ENCODE assay signal across 21 cellular contexts in genomic region chr14:90278199-90279175, GRCh38. TPM values are rescaled to one million over a fixed set of nuclear protein-coding genes. Genes with fewer than 3 reads are reported as not detected.
DNase-seq lines count a peak whose midpoint lies in the region; ATAC-seq, FAIRE-seq and TF ChIP-seq lines count a peak whose summit lies in the region.
"Had no signal": no experiment of that assay in that cellular context is flagged by ENCODE, and none has a peak within 500 bp of the region (broad histone marks: within the 10 kb centered on the region; RNA-seq: fewer than 3 reads in every experiment).

No MANE protein-coding gene starts in this region.

- H3K4me3 ChIP-seq in liver (ENCODE audit: low read depth in 1 of 3, low read length in 3 of 3) (peak overlapping the region in 2 of 3 donors; percentile 13 to 25), HepG2 (replicated peaks in 1 of 3; ENCODE audit: insufficient read depth in 1 of 3, low read depth in 2 of 3, low read length in 3 of 3) (no peak overlapping the region), gastrocnemius medialis (no peak overlapping the region)
- H3K4me3 ChIP-seq: K562 had no signal

- whole genome bisulfite sequencing in liver, result 72% methylated on average over 35 of the region's 35 CpGs
- WGBS in HepG2 (ENCODE audit: low lambda C conversion rate), result 97% methylated on average over 34 of the region's 35 CpGs

- DNase-seq in T-helper 1 cell (no peak), HepG2 (ENCODE audit: low spot score) (no peak), gastrocnemius medialis (peak in 1 of 2 donors; percentile 66), HT-29 (ENCODE audit: low spot score) (no peak), NCI-H2081 (lab: John Stamatoyannopoulos, UW) (no peak)
- no peak for DNase-seq in stimulated activated CD4-positive, alpha-beta T cell treated with anti-CD3 and anti-CD28 coated beads, Interleukin-4, amount 100 ng/mL, for 4 hours
- DNase-seq: CD8-positive, alpha-beta T cell; DND-41; GDM1; NCI-H1092; NCI-H2107; NCI-H226; NCI-H526 treated with DMSO at 0.1 percent for 48 hours; NK-92 treated with Interleukin-12 subunit alpha and Interleukin-12 subunit beta, amount 100 ng/mL, for 24 hours; OCI-M1 had no signal

- CTCF ChIA-PET in HepG2 (lab: Yijun Ruan, JAX; ENCODE audit: low intra/inter-chr PET ratio, low total read pairs), result no interaction called here

- TF ChIP-seq POLR2A in HepG2 (IDR thresholded peaks at IDR 0.05; ENCODE audit: insufficient read depth in 1 of 2, low read depth in 2 of 2, low read length in 2 of 2) (no peak), gastrocnemius medialis (IDR thresholded peaks at IDR 0.05) (no peak)

- H3K9ac ChIP-seq in liver (ENCODE audit: low read depth in 1 of 2, low read length in 2 of 2) (no peak overlapping the region), HepG2 (ENCODE audit: insufficient read depth, low read depth, low read length) (no peak overlapping the region)

- H3K4me3 Mint-ChIP-seq in T-helper 1 cell treated with Interleukin-12 subunit alpha and Interleukin-12 subunit beta and Interleukin-4 antibody, amounts not matched to agents 30 μg/mL and 1 μg/mL, for 36 hours, result no peak overlapping the region
- H3K4me3 Mint-ChIP-seq: CD8-positive, alpha-beta T cell had no signal

- peaks cover 16% of the 10 kb centered on the region for H3K4me1 Mint-ChIP-seq in T-helper 1 cell treated with Interleukin-12 subunit alpha and Interleukin-12 subunit beta and Interleukin-4 antibody, amounts not matched to agents 30 μg/mL and 1 μg/mL, for 36 hours (ENCODE audit: low read depth)

- H3K4me1 ChIP-seq in liver (ENCODE audit: control insufficient read depth in 4 of 4, insufficient read depth in 4 of 4, low read length in 3 of 4) (peaks cover 0 to 8% (median 4%) of the 10 kb centered on the region in 4 donors), HepG2 (ENCODE audit: insufficient read depth, low read length) (no peaks in the 10 kb centered on the region), gastrocnemius medialis (peaks cover 0 to 9% of the 10 kb centered on the region in 2 donors)

- H3K27ac ChIP-seq in liver (ENCODE audit: low read depth in 1 of 2, low read length in 2 of 2) (peak overlapping the region; percentile 79 to 81), HepG2 (ENCODE audit: extremely low read length, insufficient read depth, low read length) (no peak overlapping the region), gastrocnemius medialis (peak overlapping the region; percentile 35 to 58 (median 48))
- H3K27ac ChIP-seq: 22Rv1 had no signal

- H3K27ac Mint-ChIP-seq in T-helper 1 cell treated with Interleukin-12 subunit alpha and Interleukin-12 subunit beta and Interleukin-4 antibody, amounts not matched to agents 30 μg/mL and 1 μg/mL, for 36 hours, result peak overlapping the region; percentile 20
- H3K27ac Mint-ChIP-seq: CD8-positive, alpha-beta T cell had no signal

- no peak for TF ChIP-seq CTCF in liver (IDR thresholded peaks at IDR 0.05; ENCODE audit: low read depth, low read length, missing input control)
- no peak for TF ChIP-seq CTCF in HepG2 (CRISPR knock-in tag; IDR thresholded peaks at IDR 0.05)
- TF ChIP-seq CTCF in gastrocnemius medialis (IDR thresholded peaks at IDR 0.05 in 4 of 5, conservative IDR thresholded peaks at IDR 0.05 in 1 of 5), result no peak

- no peak overlapping the region for H2AFZ ChIP-seq in HepG2 (ENCODE audit: low read length)

- no peaks in the 10 kb centered on the region for H3K9me3 ChIP-seq in liver (ENCODE audit: control insufficient read depth in 4 of 4, low read length in 3 of 4)
- no peaks in the 10 kb centered on the region for H3K9me3 ChIP-seq in HepG2 (ENCODE audit: low read length)
- H3K9me3 ChIP-seq in gastrocnemius medialis, result no peaks in the 10 kb centered on the region

- H3K9me3 Mint-ChIP-seq in T-helper 1 cell treated with Interleukin-12 subunit alpha and Interleukin-12 subunit beta and Interleukin-4 antibody, amounts not matched to agents 30 μg/mL and 1 μg/mL, for 36 hours, result no peaks in the 10 kb centered on the region
- H3K9me3 Mint-ChIP-seq: CD8-positive, alpha-beta T cell had no signal

- POLR2A ChIA-PET in HepG2 (lab: Yijun Ruan, JAX), result no interaction called here

- TF ChIP-seq RAD21 in liver (IDR thresholded peaks at IDR 0.05) (peak in 1 of 2 donors; percentile 38), HepG2 (CRISPR knock-in tag; IDR thresholded peaks at IDR 0.05) (no peak)

- H3K27me3 ChIP-seq in liver (ENCODE audit: control insufficient read depth in 4 of 4, insufficient read depth in 4 of 4, low read length in 3 of 4) (no peaks in the 10 kb centered on the region), HepG2 (ENCODE audit: control insufficient read depth in 1 of 2, insufficient read depth in 2 of 2, low read length in 2 of 2) (no peaks in the 10 kb centered on the region), gastrocnemius medialis (no peaks in the 10 kb centered on the region)

- H4K20me1 ChIP-seq in HepG2 (ENCODE audit: insufficient read depth, low read length), result no peaks in the 10 kb centered on the region

- TF ChIP-seq EP300 in HepG2 (IDR thresholded peaks at IDR 0.05; ENCODE audit: low read depth in 2 of 2, low read length in 2 of 2) (no peak), HepG2 (CRISPR knock-in tag; IDR thresholded peaks at IDR 0.05; ENCODE audit: borderline replicate concordance) (no peak)

- no peaks in the 10 kb centered on the region for H3K79me2 ChIP-seq in HepG2 (ENCODE audit: insufficient read depth, low read length)

- in situ Hi-C loops in HepG2 (cut with HindIII; ENCODE audit: extremely low pct_ligation_motif_present, low pct_unique_long_range_greater_than_20kb), result no loop called here
- in situ Hi-C loops in gastrocnemius medialis (cut with MboI; ENCODE audit: low sequenced_read_pairs in 4 of 4), result no loop called here

- H3K36me3 Mint-ChIP-seq in T-helper 1 cell treated with Interleukin-12 subunit alpha and Interleukin-12 subunit beta and Interleukin-4 antibody, amounts not matched to agents 30 μg/mL and 1 μg/mL, for 36 hours (ENCODE audit: low read depth), result peaks cover 11% of the 10 kb centered on the region

- H3K36me3 ChIP-seq in liver (ENCODE audit: control insufficient read depth in 4 of 4, insufficient read depth in 3 of 4, low read depth in 1 of 4, low read length in 3 of 4) (peaks cover 3 to 30% (median 12%) of the 10 kb centered on the region in 4 donors), HepG2 (replicated peaks in 1 of 2; ENCODE audit: control insufficient read depth in 1 of 2, insufficient read depth in 2 of 2, low read length in 2 of 2) (peaks cover 6 to 32% of the 10 kb centered on the region in 2 experiments; a peak in 4 of 5 replicates), gastrocnemius medialis (peaks cover 0 to 44% of the 10 kb centered on the region in 2 donors)

- intact Hi-C loops in HepG2 (cut with micrococcal nuclease; ENCODE audit: unreplicated experiment), result no loop called here
- intact Hi-C loops in gastrocnemius medialis (cut with DNase I; ENCODE audit: low total_unique reads), result no loop called here

- FAIRE-seq in HepG2 (lab: Jason Lieb, UNC), result no peak
- FAIRE-seq: GM12892, K562 had no signal

- no peak overlapping the region for H3K4me2 ChIP-seq in HepG2 (ENCODE audit: low read depth, low read length)

- BruUV-seq in HepG2 (replicated peaks; lab: Mats Ljungman, UMichigan), result no TSS peak

- no peaks in the 10 kb centered on the region for H3K27me3 Mint-ChIP-seq in T-helper 1 cell treated with Interleukin-12 subunit alpha and Interleukin-12 subunit beta and Interleukin-4 antibody, amounts not matched to agents 30 μg/mL and 1 μg/mL, for 36 hours (ENCODE audit: low read depth)

- ATAC-seq in HepG2 (no peak), gastrocnemius medialis (peak; percentile 37 to 59)
- ATAC-seq: CD8-positive, alpha-beta T cell; HCT116; K562 had no signal

RNA-seq across cellular contexts. Expression of gene PSMC1, which starts 22.1 kb away (rescaled TPM):
- total RNA-seq in liver (10 to 100 TPM; 47.3 to 89.9 TPM), HepG2 (2016; rRNA removed; fragmentation: Illumina TruSeq; extraction: Trizol) (167 and 271 TPM in 2 replicates), gastrocnemius medialis (100 to 1,000 TPM; 374 to 642 (median 528) TPM)
- polyA plus RNA-seq in liver (10 to 100 TPM; 79.7 to 89.9 TPM), HepG2 (2011; rRNA removed) (41.9 and 48.6 TPM in 2 replicates)
- 24.3 and 31.2 TPM in 2 replicates for total RNA-seq in HepG2 (2016; cell fraction: cytosol; rRNA removed; fragmentation: Illumina TruSeq; extraction: Trizol; ENCODE audit: low read depth)
- 177 and 276 TPM in 2 replicates for total RNA-seq in HepG2 (2016; cell fraction: insoluble cytoplasmic fraction; rRNA removed; fragmentation: Illumina TruSeq; extraction: Trizol)
- 48.2 and 56.4 TPM in 2 replicates for total RNA-seq in HepG2 (2016; cell fraction: membrane; rRNA removed; fragmentation: Illumina TruSeq; extraction: Trizol)
- 71.4 and 87.1 TPM in 2 replicates for total RNA-seq in HepG2 (2016; cell fraction: nucleus; rRNA removed; fragmentation: Illumina TruSeq; extraction: Trizol)
- polyA plus RNA-seq in HepG2 (2011; cell fraction: cytosol; rRNA removed), result 33.2 and 46.5 TPM in 2 replicates
- polyA plus RNA-seq in HepG2 (2011; cell fraction: nucleus; rRNA removed), result 15.1 and 17.6 TPM in 2 replicates
- polyA plus RNA-seq in HepG2 (2012), result 46.0 and 80.3 TPM in 2 replicates
- polyA plus RNA-seq in HepG2 (2016; cell fraction: cytosol; fragmentation: Illumina TruSeq; extraction: Trizol; ENCODE audit: low read depth), result 37.4 and 37.8 TPM in 2 replicates
- 266 and 272 TPM in 2 replicates for polyA plus RNA-seq in HepG2 (2016; cell fraction: insoluble cytoplasmic fraction; fragmentation: Illumina TruSeq; extraction: Trizol; ENCODE audit: low read depth)
- 40.5 and 49.0 TPM in 2 replicates for polyA plus RNA-seq in HepG2 (2016; cell fraction: membrane; fragmentation: Illumina TruSeq; extraction: Trizol; ENCODE audit: low read depth)
- polyA plus RNA-seq in HepG2 (2016; cell fraction: nucleus; fragmentation: Illumina TruSeq; extraction: Trizol; ENCODE audit: insufficient read depth, low read depth), result 94.6 and 95.5 TPM in 2 replicates
- 12.0 and 42.5 TPM in 2 replicates for polyA minus RNA-seq in HepG2 (2011; rRNA and poly(A)+ RNA removed; ENCODE audit: low replicate concordance)
- 28.4 and 38.6 TPM in 2 replicates for polyA minus RNA-seq in HepG2 (2011; cell fraction: cytosol; rRNA and poly(A)+ RNA removed)
- 53.9 and 71.6 TPM in 2 replicates for polyA minus RNA-seq in HepG2 (2011; cell fraction: nucleus; rRNA and poly(A)+ RNA removed)
- total RNA-seq in HT-29 (2014; rRNA removed; shearing (Covaris generic)), result 44.2 and 46.0 TPM in 2 replicates

RNA-seq across cellular contexts. Expression of gene NRDE2, which starts 53.3 kb away (rescaled TPM):
- total RNA-seq in liver, result 10 to 100 TPM; 10.1 to 17.4 TPM
- 10 to 100 TPM in 1 of 2 donors, 1 to 10 TPM in 1; 5.6 to 20.0 TPM for polyA plus RNA-seq in liver
- total RNA-seq in HepG2 (2016; rRNA removed; fragmentation: Illumina TruSeq; extraction: Trizol), result 12.5 and 16.9 TPM in 2 replicates
- total RNA-seq in HepG2 (2016; cell fraction: cytosol; rRNA removed; fragmentation: Illumina TruSeq; extraction: Trizol; ENCODE audit: low read depth), result 2.5 and 3.0 TPM in 2 replicates
- total RNA-seq in HepG2 (2016; cell fraction: insoluble cytoplasmic fraction; rRNA removed; fragmentation: Illumina TruSeq; extraction: Trizol), result 14.5 and 15.2 TPM in 2 replicates
- total RNA-seq in HepG2 (2016; cell fraction: membrane; rRNA removed; fragmentation: Illumina TruSeq; extraction: Trizol), result 3.4 and 3.9 TPM in 2 replicates
- 19.1 and 19.5 TPM in 2 replicates for total RNA-seq in HepG2 (2016; cell fraction: nucleus; rRNA removed; fragmentation: Illumina TruSeq; extraction: Trizol)
- polyA plus RNA-seq in HepG2 (2011; rRNA removed), result 5.6 TPM in 2 replicates
- 4.7 and 5.4 TPM in 2 replicates for polyA plus RNA-seq in HepG2 (2011; cell fraction: cytosol; rRNA removed)
- 12.3 and 13.4 TPM in 2 replicates for polyA plus RNA-seq in HepG2 (2011; cell fraction: nucleus; rRNA removed)
- 5.2 and 6.2 TPM in 2 replicates for polyA plus RNA-seq in HepG2 (2012)
- polyA plus RNA-seq in HepG2 (2016; cell fraction: cytosol; fragmentation: Illumina TruSeq; extraction: Trizol; ENCODE audit: low read depth), result 0.38 and 0.41 TPM in 2 replicates
- 9.6 and 10.3 TPM in 2 replicates for polyA plus RNA-seq in HepG2 (2016; cell fraction: insoluble cytoplasmic fraction; fragmentation: Illumina TruSeq; extraction: Trizol; ENCODE audit: low read depth)
- polyA plus RNA-seq in HepG2 (2016; cell fraction: membrane; fragmentation: Illumina TruSeq; extraction: Trizol; ENCODE audit: low read depth), result 0.86 and 0.92 TPM in 2 replicates
- polyA plus RNA-seq in HepG2 (2016; cell fraction: nucleus; fragmentation: Illumina TruSeq; extraction: Trizol; ENCODE audit: insufficient read depth, low read depth), result 14.5 and 18.6 TPM in 2 replicates
- 9.4 and 26.4 TPM in 2 replicates for polyA minus RNA-seq in HepG2 (2011; rRNA and poly(A)+ RNA removed; ENCODE audit: low replicate concordance)
- polyA minus RNA-seq in HepG2 (2011; cell fraction: cytosol; rRNA and poly(A)+ RNA removed), result 3.1 and 3.3 TPM in 2 replicates
- polyA minus RNA-seq in HepG2 (2011; cell fraction: nucleus; rRNA and poly(A)+ RNA removed), result 24.8 and 25.6 TPM in 2 replicates
- total RNA-seq in gastrocnemius medialis, result 10 to 100 TPM in 2 of 4 donors, 1 to 10 TPM in 2; 7.5 to 11.8 (median 10.2) TPM
- 7.0 and 10.1 TPM in 2 replicates for total RNA-seq in HT-29 (2014; rRNA removed; shearing (Covaris generic))

Comparison
In these comparisons a context has a peak if more than half of its experiments do, and no peak if none do; other contexts are left out.
1. H3K4me3 ChIP-seq: peak in liver (2 of 3); none in HepG2 (0 of 3) and gastrocnemius medialis (0 of 4).